ENCODE assay signal across 15 cellular contexts in genomic region chr11:122617297-122617696, GRCh38. TPM values are rescaled to one million over a fixed set of nuclear protein-coding genes. Genes with fewer than 3 reads are reported as not detected.
DNase-seq lines count a peak whose midpoint lies in the region; ATAC-seq, FAIRE-seq and TF ChIP-seq lines count a peak whose summit lies in the region.
"Had no signal": no experiment of that assay in that cellular context is flagged by ENCODE, and none has a peak within 500 bp of the region (broad histone marks: within the 10 kb centered on the region; RNA-seq: fewer than 3 reads in every experiment).

No MANE protein-coding gene starts in this region.

- CTCF ChIA-PET in IMR-90 (lab: Yijun Ruan, JAX) = no interaction called here

- no peak overlapping the region for H2BK120ac ChIP-seq in IMR-90 (ENCODE audit: low read depth, low read length)

- H2AK5ac ChIP-seq in IMR-90 (ENCODE audit: low read depth, low read length) = no peak overlapping the region

- H3K23ac ChIP-seq in IMR-90 (ENCODE audit: low read depth, low read length) = no peak overlapping the region

- ATAC-seq in IMR-90 (ENCODE audit: low read depth) (no peak), RWPE2 (ENCODE audit: low read depth) (peak; percentile 89), GM18861 (IDR thresholded peaks at IDR 0.05; ENCODE audit: unreplicated experiment) (no peak)

- no peaks in the 10 kb centered on the region for H3K79me2 ChIP-seq in keratinocyte (ENCODE audit: control insufficient read depth, insufficient read depth, low read length)

- in situ Hi-C loops in IMR-90 (cut with MboI; ENCODE audit: low sequenced_read_pairs) = no loop called here

- H3K4me3 ChIP-seq in IMR-90 (ENCODE audit: insufficient read depth, low read depth, low read length) (no peak overlapping the region), RWPE2 (ENCODE audit: severe bottlenecking) (no peak overlapping the region), keratinocyte (ENCODE audit: control insufficient read depth in 2 of 3, extremely low read depth in 1 of 3, insufficient read depth in 2 of 3, low read depth in 1 of 3, low read length in 3 of 3) (no peak overlapping the region), right atrium auricular region (no peak overlapping the region)
- H3K4me3 ChIP-seq: PC-9 had no signal

- H3K27ac ChIP-seq in IMR-90 (ENCODE audit: insufficient read depth, low read length) (no peak overlapping the region), RWPE2 (ENCODE audit: poor library complexity, severe bottlenecking) (no peak overlapping the region), keratinocyte (ENCODE audit: control insufficient read depth, insufficient read depth, low read length) (no peak overlapping the region), right atrium auricular region (no peak overlapping the region)
- H3K27ac ChIP-seq: PC-9 had no signal

- H4K20me1 ChIP-seq in IMR-90 (ENCODE audit: insufficient read depth, low read length) (no peaks in the 10 kb centered on the region), keratinocyte (ENCODE audit: control insufficient read depth, extremely low read depth, insufficient read depth, low read length) (no peaks in the 10 kb centered on the region)

- H2AFZ ChIP-seq in IMR-90 (replicated peaks; ENCODE audit: low read length, poor library complexity) (no peak overlapping the region), keratinocyte (ENCODE audit: control insufficient read depth, low read length) (no peak overlapping the region)
- H2AFZ ChIP-seq: PC-9 had no signal

- FAIRE-seq in keratinocyte (lab: Jason Lieb, UNC) = peak; percentile 87

- H4K8ac ChIP-seq in IMR-90 (ENCODE audit: low read depth in 2 of 2, low read length in 2 of 2) = no peak overlapping the region

- no peak overlapping the region for H3K14ac ChIP-seq in IMR-90 (replicated peaks; ENCODE audit: low read depth, low read length)

- WGBS in IMR-90 (ENCODE audit: extremely low coverage in 2 of 2, insufficient read length in 1 of 2), 2 experiments = no CpG with 5 or more reads among the region's 5 CpGs

- no peak overlapping the region for H3K4me2 ChIP-seq in IMR-90 (ENCODE audit: low read depth, low read length)
- no peak overlapping the region for H3K4me2 ChIP-seq in keratinocyte (ENCODE audit: control insufficient read depth, extremely low read depth, insufficient read depth, low read depth, low read length)
- H3K4me2 ChIP-seq: PC-9, SK-N-SH had no signal

- H4K5ac ChIP-seq in IMR-90 (ENCODE audit: low read depth, low read length) = no peak overlapping the region

- H2BK15ac ChIP-seq in IMR-90 (ENCODE audit: low read depth, low read length) = no peak overlapping the region

- intact Hi-C loops in IMR-90 (cut with micrococcal nuclease) = no loop called here

- no peaks in the 10 kb centered on the region for H3K9me3 ChIP-seq in IMR-90 (ENCODE audit: control insufficient read depth, insufficient read depth, low read length)
- no peaks in the 10 kb centered on the region for H3K9me3 ChIP-seq in RWPE2 (ENCODE audit: severe bottlenecking)
- H3K9me3 ChIP-seq in keratinocyte (ENCODE audit: control insufficient read depth, low read depth, low read length) = no peaks in the 10 kb centered on the region
- H3K9me3 ChIP-seq in right atrium auricular region = peaks cover 0 to 7% of the 10 kb centered on the region in 2 donors
- H3K9me3 ChIP-seq: SK-N-SH had no signal

- no peak overlapping the region for H2AK9ac ChIP-seq in IMR-90 (replicated peaks; ENCODE audit: low read depth, low read length, poor library complexity)

- BruUV-seq in IMR-90 (replicated peaks; lab: Mats Ljungman, UMichigan) = no TSS peak

- H3K9me1 ChIP-seq in IMR-90 (ENCODE audit: insufficient read depth, low read length) (no peaks in the 10 kb centered on the region), keratinocyte (ENCODE audit: control insufficient read depth, extremely low read depth, insufficient read depth, low read length) (no peaks in the 10 kb centered on the region)

- H3K36me3 ChIP-seq in IMR-90 (ENCODE audit: control insufficient read depth, insufficient read depth, low read length) = no peaks in the 10 kb centered on the region
- no peaks in the 10 kb centered on the region for H3K36me3 ChIP-seq in RWPE2 (ENCODE audit: low read depth)
- no peaks in the 10 kb centered on the region for H3K36me3 ChIP-seq in keratinocyte (ENCODE audit: control insufficient read depth in 2 of 2, extremely low read depth in 1 of 2, insufficient read depth in 2 of 2, low read length in 2 of 2)
- no peaks in the 10 kb centered on the region for H3K36me3 ChIP-seq in right atrium auricular region

- dilution Hi-C loops in IMR-90 (cut with HindIII; ENCODE audit: low sequenced_read_pairs, unreplicated experiment) = no loop called here
- dilution Hi-C loops in keratinocyte (cut with MboI; ENCODE audit: extremely low pct_ligation_motif_present, low sequenced_read_pairs) = no loop called here

- no peak overlapping the region for H3K56ac ChIP-seq in IMR-90 (ENCODE audit: extremely low read depth, insufficient read depth, low read length)

- no peak overlapping the region for H3K18ac ChIP-seq in IMR-90 (ENCODE audit: low read depth, low read length)

- DNase-seq in ELR (ENCODE audit: low read depth) (peak; percentile 59), IMR-90 (peak; percentile 4), RWPE2 (ENCODE audit: low spot score) (no peak), keratinocyte (ENCODE audit: low read depth, low spot score) (peak; percentile 57), RKO (ENCODE audit: low spot score) (no peak), right atrium auricular region (ENCODE audit: low spot score) (no peak)
- DNase-seq: COR-L47, H9, NCI-H187 treated with DMSO at 0.1 percent for 48 hours, NCI-H446, NCI-H748 treated with DMSO at 0.1 percent for 48 hours, SHP77, SK-N-SH had no signal

- TF ChIP-seq POLR2A in IMR-90 (IDR thresholded peaks at IDR 0.05; ENCODE audit: low read depth, low read length) = no peak

- H2BK20ac ChIP-seq in IMR-90 (ENCODE audit: low read depth, low read length) = no peak overlapping the region

- H3K4me1 ChIP-seq in IMR-90 (ENCODE audit: control insufficient read depth, insufficient read depth, low read length) (no peaks in the 10 kb centered on the region), RWPE2 (ENCODE audit: insufficient read depth, poor library complexity, severe bottlenecking) (peaks cover 2% of the 10 kb centered on the region), keratinocyte (ENCODE audit: control insufficient read depth, extremely low read depth, insufficient read depth, low read length) (no peaks in the 10 kb centered on the region), right atrium auricular region (no peaks in the 10 kb centered on the region)

- H4K91ac ChIP-seq in IMR-90 (ENCODE audit: insufficient read depth, low read depth, low read length) = no peak overlapping the region

- H2BK5ac ChIP-seq in IMR-90 (ENCODE audit: low read depth, low read length, poor library complexity, severe bottlenecking) = no peak overlapping the region

- H3K27me3 ChIP-seq in IMR-90 (ENCODE audit: control insufficient read depth, insufficient read depth, low read length) = peaks cover 25% of the 10 kb centered on the region
- no peaks in the 10 kb centered on the region for H3K27me3 ChIP-seq in RWPE2 (ENCODE audit: insufficient read depth, poor library complexity, severe bottlenecking)
- no peaks in the 10 kb centered on the region for H3K27me3 ChIP-seq in keratinocyte (ENCODE audit: control insufficient read depth, extremely low read depth, insufficient read depth, low read length)
- no peaks in the 10 kb centered on the region for H3K27me3 ChIP-seq in right atrium auricular region

- TF ChIP-seq CTCF in IMR-90 (conservative IDR thresholded peaks at IDR 0.05; ENCODE audit: low read depth, low read length) = no peak
- TF ChIP-seq CTCF in RWPE2 (IDR thresholded peaks at IDR 0.05; ENCODE audit: poor library complexity, severe bottlenecking) = no peak
- TF ChIP-seq CTCF in keratinocyte (optimal IDR thresholded peaks at IDR 0.05 in 1 of 3, IDR thresholded peaks at IDR 0.05 in 1 of 3, conservative IDR thresholded peaks at IDR 0.05 in 1 of 3; ENCODE audit: extremely low read depth in 1 of 3, insufficient read depth in 2 of 3, low read length in 3 of 3) = no peak
- TF ChIP-seq CTCF in right atrium auricular region (IDR thresholded peaks at IDR 0.05) = no peak

- H3K4ac ChIP-seq in IMR-90 (ENCODE audit: low read depth, low read length) = no peak overlapping the region

- H3K9ac ChIP-seq in IMR-90 (ENCODE audit: low read depth, low read length) (no peak overlapping the region), keratinocyte (ENCODE audit: control insufficient read depth, extremely low read depth, insufficient read depth, low read length) (no peak overlapping the region)
- H3K9ac ChIP-seq: SK-N-SH had no signal

- TF ChIP-seq RAD21 in IMR-90 (IDR thresholded peaks at IDR 0.05; ENCODE audit: low read length) = no peak

- H3K79me1 ChIP-seq in IMR-90 (ENCODE audit: low read depth in 1 of 2, low read length in 2 of 2) = no peaks in the 10 kb centered on the region

- POLR2A ChIA-PET in IMR-90 (lab: Charles Lee; ENCODE audit: unreplicated experiment) = no interaction called here

TF ChIP-seq in IMR-90, 13 proteins besides CTCF, POLR2A, EP300 and RAD21 (continues in another document):
- TF ChIP-seq NFE2L2 (IDR thresholded peaks at IDR 0.05; ENCODE audit: low read depth, low read length) = no peak
- TF ChIP-seq MAZ (IDR thresholded peaks at IDR 0.05; ENCODE audit: borderline replicate concordance, low read depth, low read length) = no peak
- TF ChIP-seq BHLHE40 (IDR thresholded peaks at IDR 0.05; ENCODE audit: low read depth, low read length) = no peak

RNA-seq across cellular contexts. Expression of gene UBASH3B, which starts 38.2 kb away (rescaled TPM):
- 48.0 and 48.6 TPM in 2 replicates for total RNA-seq in IMR-90 (2012; rRNA removed)
- 27.2 and 28.5 TPM in 2 replicates for polyA plus RNA-seq in IMR-90 (2012; rRNA removed)
- 21.2 and 31.1 TPM in 2 replicates for polyA plus RNA-seq in IMR-90 (2012; cell fraction: cytosol; rRNA removed)
- 23.4 and 27.3 TPM in 2 replicates for polyA plus RNA-seq in IMR-90 (2012; cell fraction: nucleus; rRNA removed; ENCODE audit: low replicate concordance)
- 13.6 to 52.7 TPM (median 25.0 TPM) in 3 replicates for polyA plus RNA-seq in keratinocyte
- 2.5 TPM for polyA plus RNA-seq in keratinocyte (2011; ENCODE audit: low read depth)
- polyA plus RNA-seq in keratinocyte (2011; cell fraction: cytosol; rRNA removed) = 27.7 and 38.6 TPM in 2 replicates
- polyA plus RNA-seq in keratinocyte (2011; cell fraction: nucleus; rRNA removed) = 25.6 and 26.6 TPM in 2 replicates
- polyA plus RNA-seq in keratinocyte (2012; ENCODE audit: low replicate concordance) = 5.1 and 34.0 TPM in 2 replicates
- polyA minus RNA-seq in keratinocyte = 49.1 to 184 TPM (median 79.7 TPM) in 3 replicates
- polyA minus RNA-seq in keratinocyte (2011; cell fraction: cytosol; rRNA and poly(A)+ RNA removed) = 59.5 TPM
- polyA minus RNA-seq in keratinocyte (2011; cell fraction: nucleus; rRNA and poly(A)+ RNA removed) = 36.6 and 56.1 TPM in 2 replicates
- total RNA-seq in right atrium auricular region = 1 to 10 TPM; 1.7 to 1.8 TPM

Comparison
In these comparisons a context has a peak if more than half of its experiments do, and no peak if none do; other contexts are left out.
1. DNase-seq: peak in ELR (single experiment), IMR-90 (single experiment) and keratinocyte (single experiment); none in RWPE2 (single experiment), RKO (single experiment) and right atrium auricular region (single experiment).
2. RNA of gene UBASH3B, which starts 38.2 kb away (total RNA-seq): 48.0 to 48.6 TPM in IMR-90; 1.7 to 1.8 TPM in right atrium auricular region; every median in the first group is over 10 times any median in the second.